Comparison of ENCODE assay signal across 27 cellular contexts in the genomic region with DNA sequence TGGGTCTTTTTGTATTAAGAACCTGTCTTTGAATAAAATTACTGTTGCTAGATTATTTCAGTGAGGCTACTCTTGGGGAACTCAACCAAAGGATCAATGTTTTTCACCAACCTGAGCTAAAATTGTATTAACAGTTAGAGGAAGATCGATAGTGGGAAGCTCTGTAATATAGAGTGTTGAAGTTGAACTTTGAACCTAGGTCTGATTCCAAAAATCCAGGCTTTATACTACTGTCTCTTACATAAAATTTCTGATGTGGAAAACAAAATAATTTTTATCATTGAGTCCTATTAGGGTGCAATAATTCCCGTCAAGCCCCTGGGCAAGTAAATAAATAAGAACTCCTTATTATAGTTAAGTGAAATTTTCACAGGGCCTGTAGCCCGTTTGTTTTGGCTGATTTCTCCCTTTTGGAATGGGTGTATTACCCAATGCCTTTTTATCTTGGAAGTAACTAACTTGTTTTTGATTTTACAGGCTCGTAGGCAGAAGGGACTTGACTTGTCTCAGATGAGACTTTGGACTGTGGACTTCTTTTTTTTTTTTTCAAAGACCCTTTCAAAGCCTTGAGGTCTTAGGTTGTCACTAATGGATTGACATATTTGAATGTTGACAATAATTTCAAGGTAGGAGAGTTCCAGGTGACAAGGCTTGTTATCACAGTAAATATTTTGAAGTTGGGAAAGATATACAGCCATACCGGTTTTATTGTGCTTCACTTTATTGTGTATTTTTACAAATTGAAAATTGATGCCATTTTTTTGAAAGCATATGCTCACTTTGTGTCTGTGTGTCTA.
DNase-seq lines count a peak whose midpoint lies in the region; FAIRE-seq and TF ChIP-seq lines count a peak whose summit lies in the region.
"Had no signal": no experiment of that assay in that cellular context is flagged by ENCODE, and none has a peak within 500 bp of the region (broad histone marks: within the 10 kb centered on the region; RNA-seq: fewer than 3 reads in every experiment).

No MANE protein-coding gene starts in this region.

- H3K9ac ChIP-seq in keratinocyte (ENCODE audit: control insufficient read depth, extremely low read depth, insufficient read depth, low read length), result no peak overlapping the region

- FAIRE-seq in keratinocyte (lab: Jason Lieb, UNC), result no peak
- FAIRE-seq: K562 had no signal

- TF ChIP-seq CTCF in esophagus muscularis mucosa (IDR thresholded peaks at IDR 0.05), result no peak
- no peak for TF ChIP-seq CTCF in keratinocyte (optimal IDR thresholded peaks at IDR 0.05 in 1 of 3, IDR thresholded peaks at IDR 0.05 in 1 of 3, conservative IDR thresholded peaks at IDR 0.05 in 1 of 3; ENCODE audit: extremely low read depth in 1 of 3, insufficient read depth in 2 of 3, low read length in 3 of 3)
- no peak for TF ChIP-seq CTCF in uterus (IDR thresholded peaks at IDR 0.05)

- no peak for TF ChIP-seq POLR2A in esophagus muscularis mucosa (IDR thresholded peaks at IDR 0.05; ENCODE audit: low read depth)
- TF ChIP-seq POLR2A in uterus (IDR thresholded peaks at IDR 0.05), result no peak

- POLR2A ChIA-PET in HEK293T (lab: Yijun Ruan, JAX), result no interaction called here

- dilution Hi-C loops in keratinocyte (cut with MboI; ENCODE audit: extremely low pct_ligation_motif_present, low sequenced_read_pairs), result no loop called here

- CTCF ChIA-PET in HEK293T (lab: Yijun Ruan, JAX), result no interaction called here

- no peak overlapping the region for H3K4me3 ChIP-seq in esophagus muscularis mucosa
- H3K4me3 ChIP-seq in keratinocyte (ENCODE audit: control insufficient read depth in 2 of 3, extremely low read depth in 1 of 3, insufficient read depth in 2 of 3, low read depth in 1 of 3, low read length in 3 of 3), result no peak overlapping the region
- H3K4me3 ChIP-seq in uterus, result no peak overlapping the region
- H3K4me3 ChIP-seq: colonic mucosa, GM23338, K562, PC-9, tibial nerve had no signal

- no peaks in the 10 kb centered on the region for H3K79me2 ChIP-seq in keratinocyte (ENCODE audit: control insufficient read depth, insufficient read depth, low read length)

- H2AFZ ChIP-seq in keratinocyte (ENCODE audit: control insufficient read depth, low read length), result no peak overlapping the region
- H2AFZ ChIP-seq: GM23338 had no signal

- intact Hi-C loops in esophagus muscularis mucosa (cut with DNase I) (no loop called here), uterus (cut with DNase I; ENCODE audit: low total_unique reads) (no loop called here)

- H3K4me2 ChIP-seq in keratinocyte (ENCODE audit: control insufficient read depth, extremely low read depth, insufficient read depth, low read depth, low read length), result no peak overlapping the region
- H3K4me2 ChIP-seq: GM23338 had no signal

- no peaks in the 10 kb centered on the region for H3K9me1 ChIP-seq in keratinocyte (ENCODE audit: control insufficient read depth, extremely low read depth, insufficient read depth, low read length)

- H3K9me3 ChIP-seq in esophagus muscularis mucosa, result peaks cover 0 to 15% (median 12%) of the 10 kb centered on the region in 4 donors
- H3K9me3 ChIP-seq in keratinocyte (ENCODE audit: control insufficient read depth, low read depth, low read length), result no peaks in the 10 kb centered on the region
- peaks cover 0 to 24% of the 10 kb centered on the region in 2 donors for H3K9me3 ChIP-seq in uterus
- H3K9me3 ChIP-seq: colonic mucosa had no signal

- no peak for TF ChIP-seq EP300 in esophagus muscularis mucosa (IDR thresholded peaks at IDR 0.05)

- H3K36me3 ChIP-seq in esophagus muscularis mucosa (no peaks in the 10 kb centered on the region), keratinocyte (ENCODE audit: control insufficient read depth in 2 of 2, extremely low read depth in 1 of 2, insufficient read depth in 2 of 2, low read length in 2 of 2) (no peaks in the 10 kb centered on the region), uterus (no peaks in the 10 kb centered on the region)
- H3K36me3 ChIP-seq: brain microvascular endothelial cell, colonic mucosa, tibial nerve had no signal

- H3K27ac ChIP-seq in esophagus muscularis mucosa (replicated peaks in 1 of 4) (peak overlapping the region; percentile 2 to 52 (median 16)), keratinocyte (ENCODE audit: control insufficient read depth, insufficient read depth, low read length) (peak overlapping the region; percentile 97), uterus (peak overlapping the region; percentile 65 to 70)
- H3K27ac ChIP-seq: 22Rv1, colonic mucosa had no signal

- DNase-seq in NCI-H748 (lab: John Stamatoyannopoulos, UW; ENCODE audit: unreplicated experiment) (peak; percentile 4), NCI-H748 treated with DMSO at 0.1 percent for 48 hours (lab: John Stamatoyannopoulos, UW) (no peak), esophagus muscularis mucosa (ENCODE audit: extremely low spot score) (no peak), keratinocyte (ENCODE audit: low read depth, low spot score) (no peak), uterus (no peak), GF-D8 (lab: John Stamatoyannopoulos, UW) (no peak), HEK293T (ENCODE audit: extremely low spot score) (no peak)
- no peak for DNase-seq in stimulated activated CD4-positive, alpha-beta T cell treated with anti-CD3 and anti-CD28 coated beads, Interleukin-2, amount 100 ng/mL, for 24 hours
- DNase-seq: activated CD4-positive, CD25-positive, alpha-beta regulatory T cell treated with anti-CD3 and anti-CD28 coated beads, Interleukin-2, amount 50 U/mL, for 72 hours; activated CD8-positive, alpha-beta T cell treated with anti-CD3 and anti-CD28 coated beads for 36 hours; activated effector memory CD4-positive, alpha-beta T cell treated with Interleukin-2 at 50 U/mL for 16 hours; activated T-cell treated with anti-CD3 and anti-CD28 coated beads for 4 hours; brain microvascular endothelial cell; CD4-positive, CD25-positive, alpha-beta regulatory T cell; colonic mucosa; effector memory CD8-positive, alpha-beta T cell; kidney glomerular epithelial cell; naive thymus-derived CD8-positive, alpha-beta T cell; NCI-H1436 treated with DMSO at 0.1 percent for 48 hours; occipital lobe; stimulated activated naive CD4-positive, alpha-beta T cell treated with Interleukin-2 at 50 U/mL for 16 hours; T-cell had no signal

- 85% methylated on average over 5 of the region's 5 CpGs for WGBS in esophagus muscularis mucosa

- no peaks in the 10 kb centered on the region for H3K27me3 ChIP-seq in esophagus muscularis mucosa
- no peaks in the 10 kb centered on the region for H3K27me3 ChIP-seq in keratinocyte (ENCODE audit: control insufficient read depth, extremely low read depth, insufficient read depth, low read length)
- no peaks in the 10 kb centered on the region for H3K27me3 ChIP-seq in uterus
- H3K27me3 ChIP-seq: brain microvascular endothelial cell, colonic mucosa, tibial nerve had no signal

- no peaks in the 10 kb centered on the region for H4K20me1 ChIP-seq in keratinocyte (ENCODE audit: control insufficient read depth, extremely low read depth, insufficient read depth, low read length)

- H3K4me1 ChIP-seq in esophagus muscularis mucosa (peaks cover 7 to 33% (median 21%) of the 10 kb centered on the region in 4 donors), keratinocyte (ENCODE audit: control insufficient read depth, extremely low read depth, insufficient read depth, low read length) (peaks cover 30% of the 10 kb centered on the region), uterus (peaks cover 0 to 4% of the 10 kb centered on the region in 2 donors)
- H3K4me1 ChIP-seq: colonic mucosa had no signal

TF ChIP-seq in HEK293T, 16 proteins besides CTCF, POLR2A, EP300 and RAD21:
- no peak for TF ChIP-seq PKNOX1 (IDR thresholded peaks at IDR 0.05)
- no peak for TF ChIP-seq SUZ12 (IDR thresholded peaks at IDR 0.05)
- TF ChIP-seq FOXM1 (IDR thresholded peaks at IDR 0.05; ENCODE audit: borderline replicate concordance), result no peak
- TF ChIP-seq BHLHE40 (IDR thresholded peaks at IDR 0.05; ENCODE audit: borderline replicate concordance), result no peak
TF ChIP-seq in HEK293T: peak in this region for 0.

Comparison
In these comparisons a context has a peak if more than half of its experiments do, and no peak if none do; other contexts are left out.
1. H3K27ac ChIP-seq: peak in every context shown above with its lines; median percentile 97 in keratinocyte; 68 in uterus; 16 in esophagus muscularis mucosa.